20 cellular contexts compared by ENCODE assay signal in the genomic region with DNA sequence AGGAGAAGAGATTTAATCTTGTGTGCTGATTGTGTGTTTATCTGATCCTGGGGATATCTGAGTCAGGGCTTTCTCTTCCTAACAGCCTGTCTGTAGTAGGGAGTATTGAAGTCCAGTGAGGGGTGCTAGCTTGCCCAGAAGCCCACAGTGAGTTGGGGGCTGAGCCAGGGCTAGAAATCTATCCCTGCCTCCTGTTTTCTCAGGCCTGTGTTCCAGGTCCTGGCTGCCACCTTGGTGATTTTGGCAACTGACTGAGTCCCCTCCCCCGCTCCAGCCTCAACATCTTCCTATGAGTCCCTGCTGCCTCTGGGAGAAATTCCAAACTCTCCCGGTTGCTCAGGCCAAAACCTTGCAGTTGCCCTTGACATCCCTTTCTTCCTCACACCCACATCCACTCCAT. TPM values are rescaled to one million over a fixed set of nuclear protein-coding genes. Genes with fewer than 3 reads are reported as not detected.
DNase-seq lines count a peak whose midpoint lies in the region; ATAC-seq and TF ChIP-seq lines count a peak whose summit lies in the region.
"Had no signal": no experiment of that assay in that cellular context is flagged by ENCODE, and none has a peak within 500 bp of the region (broad histone marks: within the 10 kb centered on the region; RNA-seq: fewer than 3 reads in every experiment).

No MANE protein-coding gene starts in this region.

- H3K27ac ChIP-seq in H9 (ENCODE audit: insufficient read length, low read depth, low read length), result no peak overlapping the region

- peaks cover 0 to 3% of the 10 kb centered on the region in 2 experiments; a peak in 1 of 5 replicates for H3K9me3 Mint-ChIP-seq in H9
- H3K9me3 Mint-ChIP-seq: CD4-positive, CD25-positive, alpha-beta regulatory T cell had no signal

- H3K4ac ChIP-seq in H9 (ENCODE audit: low read depth, low read length), result no peak overlapping the region

- no peaks in the 10 kb centered on the region; a peak in 1 of 7 replicates for H3K36me3 Mint-ChIP-seq in H9 (ENCODE audit: insufficient read depth in 1 of 3, low read depth in 3 of 3)
- H3K36me3 Mint-ChIP-seq: CD4-positive, CD25-positive, alpha-beta regulatory T cell had no signal

- no peak overlapping the region for H3K9ac ChIP-seq in H9 (ENCODE audit: extremely low read depth, insufficient read length, low read length)

- no peaks in the 10 kb centered on the region for H3K27me3 ChIP-seq in H9 (ENCODE audit: insufficient read depth, low read length)

- peak overlapping the region; percentile 44 for H2AFZ ChIP-seq in H9 (ENCODE audit: low read length)

- peak overlapping the region; percentile 71 for H4K8ac ChIP-seq in H9 (replicated peaks; ENCODE audit: insufficient read length, low read depth, low read length)

- H3K4me1 Mint-ChIP-seq in H9, result peaks cover 8 to 14% of the 10 kb centered on the region in 2 experiments
- H3K4me1 Mint-ChIP-seq: CD4-positive, CD25-positive, alpha-beta regulatory T cell had no signal

- H3K4me1 ChIP-seq in H9 (ENCODE audit: insufficient read depth, low read length), result no peaks in the 10 kb centered on the region; the same call in 1 of the 2 replicates

- H3K23me2 ChIP-seq in H9 (ENCODE audit: insufficient read length, low read depth, low read length, poor library complexity, severe bottlenecking), result no peaks in the 10 kb centered on the region

- H3K4me2 ChIP-seq in H9 (ENCODE audit: insufficient read depth, insufficient read length, low read length), result no peak overlapping the region

- H3K23ac ChIP-seq in H9 (ENCODE audit: insufficient read length, low read depth, low read length), result no peak overlapping the region

- H3T11ph ChIP-seq in H9 (ENCODE audit: low read length), result no peak overlapping the region

- H3K18ac ChIP-seq in H9 (ENCODE audit: insufficient read length, low read depth, low read length), result no peak overlapping the region

- H4K20me1 ChIP-seq in H9 (ENCODE audit: control insufficient read depth, insufficient read depth, insufficient read length), result no peaks in the 10 kb centered on the region

- no peak overlapping the region for H3K14ac ChIP-seq in H9 (ENCODE audit: insufficient read depth, low read length)

- no peak overlapping the region for H4K91ac ChIP-seq in H9 (ENCODE audit: insufficient read length, low read depth, low read length)

- no CpG with 5 or more reads among the region's 2 CpGs for WGBS in H9 (ENCODE audit: extremely low coverage, insufficient read length, low lambda C conversion rate)

- H2BK20ac ChIP-seq in H9 (ENCODE audit: low read depth, low read length, poor library complexity, severe bottlenecking), result no peak overlapping the region

- TF ChIP-seq CTCF in AG10803 (conservative IDR thresholded peaks at IDR 0.05; ENCODE audit: low read length) (no peak), H9 (conservative IDR thresholded peaks at IDR 0.05) (no peak)

- no peaks in the 10 kb centered on the region for H3K9me3 ChIP-seq in H9 (ENCODE audit: control insufficient read depth, low read depth, low read length)

- no peak overlapping the region for H2BK120ac ChIP-seq in H9 (ENCODE audit: low read depth, low read length, poor library complexity, severe bottlenecking)

- peaks cover 29% of the 10 kb centered on the region for H3K27me3 Mint-ChIP-seq in H9 (ENCODE audit: low read depth)

- no peaks in the 10 kb centered on the region for H3K79me1 ChIP-seq in H9 (ENCODE audit: insufficient read depth, low read depth, low read length, poor library complexity, severe bottlenecking)

- no peak overlapping the region for H4K5ac ChIP-seq in H9 (ENCODE audit: insufficient read length, low read depth, low read length)

- H2AK5ac ChIP-seq in H9 (ENCODE audit: insufficient read length, low read length), result no peak overlapping the region

- no peak overlapping the region for H2BK12ac ChIP-seq in H9 (ENCODE audit: insufficient read length, low read depth, low read length)

- 0 out of 5 replicates have a peak overlapping the region, but pooled peaks of 1 of the 2 experiments have one; percentile 2 for H3K4me3 Mint-ChIP-seq in H9

- peak overlapping the region; percentile 10 to 53 (median 40); a peak in 1 of 7 replicates for H3K27ac Mint-ChIP-seq in H9

- ATAC-seq in GM19324 (IDR thresholded peaks at IDR 0.05; ENCODE audit: low FRiP score, unreplicated experiment), result no peak
- no peak for ATAC-seq in HG03439 (IDR thresholded peaks at IDR 0.05; ENCODE audit: unreplicated experiment)
- no peak for ATAC-seq in GM18909 (IDR thresholded peaks at IDR 0.05; ENCODE audit: poor library complexity, unreplicated experiment)
- ATAC-seq: HCT116 had no signal

- no peak overlapping the region for H2BK15ac ChIP-seq in H9 (ENCODE audit: low read depth, low read length)

- H3K56ac ChIP-seq in H9 (ENCODE audit: insufficient read length, low read depth, low read length), result no peak overlapping the region

- H3K79me2 ChIP-seq in H9 (ENCODE audit: insufficient read depth, low read length), result no peaks in the 10 kb centered on the region

- H3K4me3 ChIP-seq in AG10803 (ENCODE audit: low read length), result no peak overlapping the region

- DNase-seq in AG10803 (ENCODE audit: low read depth), result peak; percentile 9
- no peak for DNase-seq in H9
- peak; percentile 27 for DNase-seq in cerebellar cortex (ENCODE audit: low spot score)
- DNase-seq in iPS-NIHi11 (ENCODE audit: low spot score), result peak; percentile 39
- DNase-seq in dermis blood vessel endothelial cell, result no peak
- DNase-seq: Calu3; CD4-positive, CD25-positive, alpha-beta regulatory T cell; IMR-90; Kasumi-1; NCI-H1417; NCI-H2029; NCI-H524 treated with DMSO at 0.1 percent for 48 hours; SIG-M5 had no signal

- no peak overlapping the region for H2BK5ac ChIP-seq in H9 (ENCODE audit: insufficient read length, low read length)

RNA-seq across cellular contexts. Expression of a gene that starts 7.7 kb away (rescaled TPM):
- total RNA-seq in H9 (2021) (8.8 and 8.9 TPM in 2 replicates), dermis blood vessel endothelial cell (7.0 and 16.9 TPM in 2 replicates)
- total RNA-seq: Calu3; CD4-positive, CD25-positive, alpha-beta regulatory T cell; HT-29; IMR-90; RPMI7951 had no signal

RNA-seq across cellular contexts. Expression of a gene that starts 13.9 kb away (rescaled TPM):
- total RNA-seq in H9 (2021) (15.9 and 16.9 TPM in 2 replicates), dermis blood vessel endothelial cell (7.3 and 8.1 TPM in 2 replicates)

RNA-seq across cellular contexts. Expression of a gene that starts 41.5 kb away (rescaled TPM):
- not detected in 2 replicates for total RNA-seq in H9 (2021)
- not detected in 2 replicates for total RNA-seq in dermis blood vessel endothelial cell
- total RNA-seq: Calu3; CD4-positive, CD25-positive, alpha-beta regulatory T cell; HT-29; IMR-90; OCI-LY7; RPMI7951 had no signal

RNA-seq across cellular contexts. Expression of a gene that starts 59.5 kb away (rescaled TPM):
- total RNA-seq in H9 (2021) (0.33 TPM in 1 of 2 replicates, not detected in the other), dermis blood vessel endothelial cell (not detected in 2 replicates)
- total RNA-seq: Calu3; CD4-positive, CD25-positive, alpha-beta regulatory T cell; IMR-90; OCI-LY7; RPMI7951 had no signal

Comparison
In these comparisons a context has a peak if more than half of its experiments do, and no peak if none do; other contexts are left out.
1. DNase-seq: peak in AG10803 (single experiment), cerebellar cortex (single experiment) and iPS-NIHi11 (single experiment); none in H9 (single experiment) and dermis blood vessel endothelial cell (single experiment).